ENCODE assay signal across 27 cellular contexts in the genomic region with DNA sequence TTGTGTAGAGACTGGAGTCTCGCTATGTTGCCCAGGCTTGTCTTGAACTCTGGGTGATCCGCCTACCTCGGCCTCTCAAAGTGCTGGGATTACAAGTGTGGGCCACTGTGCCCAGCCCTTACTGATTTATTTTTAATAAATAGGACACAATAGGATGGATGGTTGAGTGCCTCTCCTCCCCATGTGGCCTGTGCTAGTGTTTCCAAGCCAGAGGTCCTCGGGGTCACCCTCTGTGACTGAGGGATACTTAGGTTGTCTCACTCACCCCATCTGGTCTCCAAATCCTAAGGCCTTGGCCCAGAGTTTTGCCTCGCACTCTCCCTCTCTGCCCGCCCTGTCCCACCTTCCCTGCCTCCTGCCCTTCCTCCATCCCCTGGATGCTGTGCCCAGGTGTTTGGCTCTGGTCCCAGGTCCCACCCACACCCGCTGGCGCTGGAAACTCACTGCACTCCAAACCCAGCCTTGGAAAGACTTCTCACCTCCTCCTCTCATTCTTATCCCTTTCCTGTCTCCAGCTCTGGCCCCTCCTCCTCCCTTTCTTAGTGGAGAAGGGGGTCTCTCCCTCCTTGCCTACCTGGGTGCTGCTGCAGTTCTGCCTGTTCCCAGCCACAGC. TPM values are rescaled to one million over a fixed set of nuclear protein-coding genes. Genes with fewer than 3 reads are reported as not detected.
"Had no signal": no experiment of that assay in that cellular context is flagged by ENCODE, and none has a peak within 500 bp of the region (broad histone marks: within the 10 kb centered on the region; RNA-seq: fewer than 3 reads in every experiment).

No MANE protein-coding gene starts in this region.

- H3K36me3 ChIP-seq: brain microvascular endothelial cell, colonic mucosa, left lung, neural progenitor cell, pancreas, sigmoid colon, tibial artery, WERI-Rb-1 had no signal

- H3K36me3 Mint-ChIP-seq: activated naive CD8-positive, alpha-beta T cell treated with anti-CD3 and anti-CD28 coated beads, Interleukin-2, amount 10 ng/mL, durations not matched to agents 7 days and 5 days; memory B cell; naive B cell; neural progenitor cell had no signal

- DNase-seq: activated CD4-positive, alpha-beta T cell treated with anti-CD3 and anti-CD28 coated beads for 1 hour; activated CD4-positive, alpha-beta T cell treated with anti-CD3 and anti-CD28 coated beads, Interleukin-2, amount 50 U/mL, for 48 hours; activated naive CD8-positive, alpha-beta T cell treated with anti-CD3 and anti-CD28 coated beads, Interleukin-2, amount 10 ng/mL, durations not matched to agents 7 days and 5 days; activated T-cell treated with anti-CD3 and anti-CD28 coated beads for 4 hours; brain microvascular endothelial cell; central memory CD4-positive, alpha-beta T cell; colonic mucosa; hypothalamus; islet precursor cell; naive B cell; sigmoid colon; stimulated activated CD8-positive, alpha-beta memory T cell treated with anti-CD3 and anti-CD28 coated beads, Interleukin-4, amount 100 ng/mL, for 48 hours; stimulated activated naive CD4-positive, alpha-beta T cell treated with Interleukin-2 at 50 U/mL for 16 hours; substantia nigra; tibial artery; WERI-Rb-1 had no signal

- ATAC-seq: left lung, mucosa of descending colon, pancreas had no signal

- H3K9me3 ChIP-seq: colonic mucosa, left lung, mucosa of descending colon, pancreas, sigmoid colon, tibial artery had no signal

- H3K4me1 Mint-ChIP-seq: activated naive CD8-positive, alpha-beta T cell treated with anti-CD3 and anti-CD28 coated beads, Interleukin-2, amount 10 ng/mL, durations not matched to agents 7 days and 5 days; memory B cell had no signal

- H3K4me3 Mint-ChIP-seq: activated naive CD8-positive, alpha-beta T cell treated with anti-CD3 and anti-CD28 coated beads, Interleukin-2, amount 10 ng/mL, durations not matched to agents 7 days and 5 days; activated T-helper 1 cell treated with anti-CD3 and anti-CD28 coated beads, Interleukin-12 subunit alpha, Interleukin-12 subunit beta, Interleukin-2, Interleukin-4 antibody, amounts not matched to agents 30 ng/mL and 10 ng/mL and 1 ng/mL, durations not matched to agents 14 hours and 24 hours and 36 hours; memory B cell; naive B cell had no signal

- H3K27me3 ChIP-seq: pancreas had no signal

- H3K27ac Mint-ChIP-seq: activated naive CD8-positive, alpha-beta T cell treated with anti-CD3 and anti-CD28 coated beads, Interleukin-2, amount 10 ng/mL, durations not matched to agents 7 days and 5 days; activated T-helper 1 cell treated with anti-CD3 and anti-CD28 coated beads, Interleukin-12 subunit alpha, Interleukin-12 subunit beta, Interleukin-2, Interleukin-4 antibody, amounts not matched to agents 30 ng/mL and 10 ng/mL and 1 ng/mL, durations not matched to agents 14 hours and 24 hours and 36 hours; memory B cell; neural progenitor cell had no signal

- H3K4me1 ChIP-seq: colonic mucosa, pancreas had no signal

- H3K4me3 ChIP-seq: colonic mucosa, left lung, mucosa of descending colon, neural progenitor cell, pancreas, sigmoid colon, tibial artery had no signal

- H3K27ac ChIP-seq: brain microvascular endothelial cell, colonic mucosa, left lung, neural progenitor cell, pancreas, sigmoid colon, tibial artery, WERI-Rb-1 had no signal

- FAIRE-seq: frontal cortex, pancreas, urothelium cell line had no signal

- H3K9me3 Mint-ChIP-seq: activated naive CD8-positive, alpha-beta T cell treated with anti-CD3 and anti-CD28 coated beads, Interleukin-2, amount 10 ng/mL, durations not matched to agents 7 days and 5 days; activated T-helper 1 cell treated with anti-CD3 and anti-CD28 coated beads, Interleukin-12 subunit alpha, Interleukin-12 subunit beta, Interleukin-2, Interleukin-4 antibody, amounts not matched to agents 30 ng/mL and 10 ng/mL and 1 ng/mL, durations not matched to agents 14 hours and 24 hours and 36 hours; memory B cell; naive B cell; neural progenitor cell had no signal

RNA-seq across cellular contexts. Expression of a gene that starts 4.7 kb away (rescaled TPM):
- total RNA-seq: activated naive CD8-positive, alpha-beta T cell treated with anti-CD3 and anti-CD28 coated beads, Interleukin-2, amount 10 ng/mL, durations not matched to agents 7 days and 5 days; activated T-helper 1 cell treated with anti-CD3 and anti-CD28 coated beads, Interleukin-12 subunit alpha, Interleukin-12 subunit beta, Interleukin-2, Interleukin-4 antibody, amounts not matched to agents 30 ng/mL and 10 ng/mL and 1 ng/mL, durations not matched to agents 14 hours and 24 hours and 36 hours; epithelial cell of proximal tubule; fibroblast of lung had no signal
- polyA plus RNA-seq: fibroblast of lung had no signal

RNA-seq across cellular contexts. Expression of a gene that starts 27.8 kb away (rescaled TPM):
- total RNA-seq: activated naive CD8-positive, alpha-beta T cell treated with anti-CD3 and anti-CD28 coated beads, Interleukin-2, amount 10 ng/mL, durations not matched to agents 7 days and 5 days; activated T-helper 1 cell treated with anti-CD3 and anti-CD28 coated beads, Interleukin-12 subunit alpha, Interleukin-12 subunit beta, Interleukin-2, Interleukin-4 antibody, amounts not matched to agents 30 ng/mL and 10 ng/mL and 1 ng/mL, durations not matched to agents 14 hours and 24 hours and 36 hours; colonic mucosa; epithelial cell of proximal tubule; fibroblast of lung; left lung; mucosa of descending colon; pancreas; sigmoid colon; T-helper 2 cell treated with Interferon-gamma antibody and Interleukin-4, amounts not matched to agents 100 ng/mL and 5 ng/mL, for 36 hours had no signal
- polyA plus RNA-seq: fibroblast of lung, sigmoid colon had no signal

RNA-seq across cellular contexts. Expression of a gene that starts 33.6 kb away (rescaled TPM):
- total RNA-seq: activated naive CD8-positive, alpha-beta T cell treated with anti-CD3 and anti-CD28 coated beads, Interleukin-2, amount 10 ng/mL, durations not matched to agents 7 days and 5 days; activated T-helper 1 cell treated with anti-CD3 and anti-CD28 coated beads, Interleukin-12 subunit alpha, Interleukin-12 subunit beta, Interleukin-2, Interleukin-4 antibody, amounts not matched to agents 30 ng/mL and 10 ng/mL and 1 ng/mL, durations not matched to agents 14 hours and 24 hours and 36 hours; colonic mucosa; epithelial cell of proximal tubule; fibroblast of lung; frontal cortex; left lung; mucosa of descending colon; sigmoid colon; T-helper 2 cell treated with Interferon-gamma antibody and Interleukin-4, amounts not matched to agents 100 ng/mL and 5 ng/mL, for 36 hours had no signal
- polyA plus RNA-seq: fibroblast of lung, sigmoid colon had no signal

RNA-seq across cellular contexts. Expression of a gene that starts 36.4 kb away (rescaled TPM):
- total RNA-seq: activated naive CD8-positive, alpha-beta T cell treated with anti-CD3 and anti-CD28 coated beads, Interleukin-2, amount 10 ng/mL, durations not matched to agents 7 days and 5 days; activated T-helper 1 cell treated with anti-CD3 and anti-CD28 coated beads, Interleukin-12 subunit alpha, Interleukin-12 subunit beta, Interleukin-2, Interleukin-4 antibody, amounts not matched to agents 30 ng/mL and 10 ng/mL and 1 ng/mL, durations not matched to agents 14 hours and 24 hours and 36 hours; epithelial cell of proximal tubule; fibroblast of lung; frontal cortex; left lung; pancreas; sigmoid colon; T-helper 2 cell treated with Interferon-gamma antibody and Interleukin-4, amounts not matched to agents 100 ng/mL and 5 ng/mL, for 36 hours had no signal
- polyA plus RNA-seq: fibroblast of lung, pancreas had no signal

RNA-seq across cellular contexts. Expression of a gene that starts 47.1 kb away (rescaled TPM):
- total RNA-seq: activated naive CD8-positive, alpha-beta T cell treated with anti-CD3 and anti-CD28 coated beads, Interleukin-2, amount 10 ng/mL, durations not matched to agents 7 days and 5 days; activated T-helper 1 cell treated with anti-CD3 and anti-CD28 coated beads, Interleukin-12 subunit alpha, Interleukin-12 subunit beta, Interleukin-2, Interleukin-4 antibody, amounts not matched to agents 30 ng/mL and 10 ng/mL and 1 ng/mL, durations not matched to agents 14 hours and 24 hours and 36 hours; colonic mucosa; epithelial cell of proximal tubule; fibroblast of lung; frontal cortex; left lung; mucosa of descending colon; pancreas; sigmoid colon; T-helper 2 cell treated with Interferon-gamma antibody and Interleukin-4, amounts not matched to agents 100 ng/mL and 5 ng/mL, for 36 hours had no signal
- polyA plus RNA-seq: fibroblast of lung, pancreas, sigmoid colon had no signal
